ENCODE assay signal across 23 cellular contexts in the genomic region with DNA sequence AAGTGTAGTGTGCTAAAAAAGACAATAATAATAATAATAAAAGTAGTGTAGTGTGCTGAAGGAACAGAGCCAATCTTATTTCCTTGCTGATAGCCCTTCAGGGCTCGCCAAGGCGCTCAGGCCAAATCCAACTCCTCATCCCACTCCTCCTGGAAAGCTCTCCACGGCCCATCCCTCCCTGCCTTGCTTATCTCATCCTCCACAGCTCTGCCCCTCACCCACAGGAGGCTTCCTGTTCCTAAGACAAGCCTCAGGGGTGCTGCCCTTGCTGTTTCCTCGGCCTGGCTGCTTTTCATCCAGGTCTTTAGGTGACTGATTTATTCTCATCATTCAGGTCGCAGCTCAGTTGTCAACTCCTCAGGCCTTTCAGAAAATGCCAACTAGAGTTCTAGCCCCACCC. TPM values are rescaled to one million over a fixed set of nuclear protein-coding genes. Genes with fewer than 3 reads are reported as not detected.
DNase-seq lines count a peak whose midpoint lies in the region; ATAC-seq, FAIRE-seq and TF ChIP-seq lines count a peak whose summit lies in the region.
"Had no signal": no experiment of that assay in that cellular context is flagged by ENCODE, and none has a peak within 500 bp of the region (broad histone marks: within the 10 kb centered on the region; RNA-seq: fewer than 3 reads in every experiment).

No MANE protein-coding gene starts in this region.

- H3K36me3 ChIP-seq in right lobe of liver (peaks cover 0 to 84% (median 29%) of the 10 kb centered on the region in 4 donors), HepG2 (replicated peaks in 1 of 2; ENCODE audit: control insufficient read depth in 1 of 2, insufficient read depth in 2 of 2, low read length in 2 of 2) (peaks cover 47 to 87% of the 10 kb centered on the region in 2 experiments)
- H3K36me3 ChIP-seq in naive thymus-derived CD4-positive, alpha-beta T cell (ENCODE audit: control insufficient read depth in 2 of 3, insufficient read depth in 3 of 3, low read length in 3 of 3) = peaks cover 5 to 92% (median 17%) of the 10 kb centered on the region in 3 experiments

- TF ChIP-seq EP300 in HepG2 (IDR thresholded peaks at IDR 0.05; ENCODE audit: low read depth in 2 of 2, low read length in 2 of 2) (no peak), HepG2 (CRISPR knock-in tag; IDR thresholded peaks at IDR 0.05; ENCODE audit: borderline replicate concordance) (no peak)

- H3K9me3 Mint-ChIP-seq in immature natural killer cell = no peaks in the 10 kb centered on the region
- peaks cover 0 to 5% (median 0%) of the 10 kb centered on the region in 11 donors for H3K9me3 Mint-ChIP-seq in naive thymus-derived CD4-positive, alpha-beta T cell
- H3K9me3 Mint-ChIP-seq: activated CD4-positive, alpha-beta T cell treated with anti-CD3 and anti-CD28 coated beads, Interleukin-2, amount 10 ng/mL, durations not matched to agents 24 days and 14 days; activated T-helper 1 cell treated with anti-CD3 and anti-CD28 coated beads, Interleukin-12 subunit alpha, Interleukin-12 subunit beta, Interleukin-2, Interleukin-4 antibody, amounts not matched to agents 30 ng/mL and 10 ng/mL and 1 ng/mL, durations not matched to agents 14 hours and 24 hours and 36 hours; stimulated activated naive CD8-positive, alpha-beta T cell treated with anti-CD3 and anti-CD28 coated beads, Interleukin-15, amount 100 ng/mL, for 72 hours had no signal

- no peak overlapping the region for H3K27ac ChIP-seq in right lobe of liver
- no peak overlapping the region for H3K27ac ChIP-seq in HepG2 (ENCODE audit: extremely low read length, insufficient read depth, low read length)
- H3K27ac ChIP-seq in naive thymus-derived CD4-positive, alpha-beta T cell (ENCODE audit: low read depth, low read length) = no peak overlapping the region
- H3K27ac ChIP-seq: brain microvascular endothelial cell, tibial nerve had no signal

- DNase-seq in right lobe of liver (peak in 1 of 3 donors; percentile 38), HepG2 (ENCODE audit: low spot score) (no peak), amniotic epithelial cell (ENCODE audit: low read depth) (peak; percentile 27), immature natural killer cell (no peak), pons (ENCODE audit: low spot score) (no peak), NCI-H510A (lab: John Stamatoyannopoulos, UW) (no peak)
- DNase-seq in naive thymus-derived CD4-positive, alpha-beta T cell = no peak
- DNase-seq: activated CD4-positive, alpha-beta T cell treated with anti-CD3 and anti-CD28 coated beads, Interleukin-2, amount 10 ng/mL, durations not matched to agents 24 days and 14 days; brain microvascular endothelial cell; cortex of kidney; EL; naive B cell; NCI-H1048; NCI-H1694 treated with DMSO at 0.1 percent for 48 hours; NCI-H2171; NCI-H524 treated with DMSO at 0.1 percent for 48 hours; stimulated activated naive CD8-positive, alpha-beta T cell treated with anti-CD3 and anti-CD28 coated beads, Interleukin-15, amount 100 ng/mL, for 72 hours had no signal

- no peak for FAIRE-seq in HepG2 (lab: Jason Lieb, UNC)
- FAIRE-seq: D721Med had no signal

- H3K4me3 Mint-ChIP-seq in immature natural killer cell = peak overlapping the region; percentile 10 to 69 (median 25)
- no peak overlapping the region for H3K4me3 Mint-ChIP-seq in naive thymus-derived CD4-positive, alpha-beta T cell
- H3K4me3 Mint-ChIP-seq: activated CD4-positive, alpha-beta T cell treated with anti-CD3 and anti-CD28 coated beads, Interleukin-2, amount 10 ng/mL, durations not matched to agents 24 days and 14 days; activated T-helper 1 cell treated with anti-CD3 and anti-CD28 coated beads, Interleukin-12 subunit alpha, Interleukin-12 subunit beta, Interleukin-2, Interleukin-4 antibody, amounts not matched to agents 30 ng/mL and 10 ng/mL and 1 ng/mL, durations not matched to agents 14 hours and 24 hours and 36 hours; CD14-positive monocyte; naive B cell; stimulated activated naive CD8-positive, alpha-beta T cell treated with anti-CD3 and anti-CD28 coated beads, Interleukin-15, amount 100 ng/mL, for 72 hours had no signal

- intact Hi-C loops in right lobe of liver (cut with DNase I) (no loop called here), HepG2 (cut with micrococcal nuclease; ENCODE audit: unreplicated experiment) (no loop called here)
- intact Hi-C loops in naive thymus-derived CD4-positive, alpha-beta T cell (cut with micrococcal nuclease) = no loop called here

- H2AFZ ChIP-seq in HepG2 (ENCODE audit: low read length) = no peak overlapping the region

- POLR2A ChIA-PET in HepG2 (lab: Yijun Ruan, JAX) = no interaction called here
- POLR2A ChIA-PET in naive thymus-derived CD4-positive, alpha-beta T cell (lab: Charles Lee) = no interaction called here

- in situ Hi-C loops in HepG2 (cut with HindIII; ENCODE audit: extremely low pct_ligation_motif_present, low pct_unique_long_range_greater_than_20kb) = no loop called here

- TF ChIP-seq CTCF in right lobe of liver (IDR thresholded peaks at IDR 0.05) = no peak
- no peak for TF ChIP-seq CTCF in HepG2 (CRISPR knock-in tag; IDR thresholded peaks at IDR 0.05)

- TF ChIP-seq POLR2A in right lobe of liver (IDR thresholded peaks at IDR 0.05) (no peak), HepG2 (IDR thresholded peaks at IDR 0.05; ENCODE audit: insufficient read depth in 1 of 2, low read depth in 2 of 2, low read length in 2 of 2) (no peak)

- H4K20me1 ChIP-seq in HepG2 (ENCODE audit: insufficient read depth, low read length) = no peaks in the 10 kb centered on the region

- CTCF ChIA-PET in HepG2 (lab: Yijun Ruan, JAX; ENCODE audit: low intra/inter-chr PET ratio, low total read pairs) = no interaction called here
- CTCF ChIA-PET in naive thymus-derived CD4-positive, alpha-beta T cell (lab: Charles Lee) = no interaction called here

- H3K27me3 ChIP-seq in right lobe of liver (no peaks in the 10 kb centered on the region), HepG2 (ENCODE audit: control insufficient read depth in 1 of 2, insufficient read depth in 2 of 2, low read length in 2 of 2) (no peaks in the 10 kb centered on the region)
- no peaks in the 10 kb centered on the region for H3K27me3 ChIP-seq in naive thymus-derived CD4-positive, alpha-beta T cell (ENCODE audit: control insufficient read depth in 2 of 2, insufficient read depth in 2 of 2, low read length in 2 of 2)
- H3K27me3 ChIP-seq: brain microvascular endothelial cell, tibial nerve had no signal

- H3K9me3 ChIP-seq in right lobe of liver = no peaks in the 10 kb centered on the region
- no peaks in the 10 kb centered on the region for H3K9me3 ChIP-seq in HepG2 (ENCODE audit: low read length)
- peaks cover 0 to 4% (median 0%) of the 10 kb centered on the region in 3 experiments for H3K9me3 ChIP-seq in naive thymus-derived CD4-positive, alpha-beta T cell (ENCODE audit: control insufficient read depth in 2 of 3, low read length in 3 of 3)
- H3K9me3 ChIP-seq: HAP-1, tibial nerve had no signal

- no TSS peak for BruUV-seq in HepG2 (replicated peaks; lab: Mats Ljungman, UMichigan)

- no peaks in the 10 kb centered on the region for H3K79me2 ChIP-seq in HepG2 (ENCODE audit: insufficient read depth, low read length)

- H3K4me3 ChIP-seq in right lobe of liver (no peak overlapping the region), HepG2 (replicated peaks in 1 of 3; ENCODE audit: insufficient read depth in 1 of 3, low read depth in 2 of 3, low read length in 3 of 3) (no peak overlapping the region)
- H3K4me3 ChIP-seq in naive thymus-derived CD4-positive, alpha-beta T cell (ENCODE audit: low read length) = no peak overlapping the region
- H3K4me3 ChIP-seq: HAP-1, tibial nerve had no signal

- no peak overlapping the region for H3K4me2 ChIP-seq in HepG2 (ENCODE audit: low read depth, low read length)

- H3K4me1 ChIP-seq in right lobe of liver (no peaks in the 10 kb centered on the region), HepG2 (ENCODE audit: insufficient read depth, low read length) (no peaks in the 10 kb centered on the region)
- no peaks in the 10 kb centered on the region for H3K4me1 ChIP-seq in naive thymus-derived CD4-positive, alpha-beta T cell (ENCODE audit: control insufficient read depth in 2 of 2, insufficient read depth in 2 of 2, low read length in 2 of 2)
- H3K4me1 ChIP-seq: HAP-1 had no signal

- no peak for TF ChIP-seq RAD21 in HepG2 (CRISPR knock-in tag; IDR thresholded peaks at IDR 0.05)

- no peak overlapping the region for H3K9ac ChIP-seq in HepG2 (ENCODE audit: insufficient read depth, low read depth, low read length)

- peaks cover 30% of the 10 kb centered on the region in 2 donors for H3K4me1 Mint-ChIP-seq in immature natural killer cell
- peaks cover 0 to 16% (median 8%) of the 10 kb centered on the region in 7 donors for H3K4me1 Mint-ChIP-seq in naive thymus-derived CD4-positive, alpha-beta T cell
- H3K4me1 Mint-ChIP-seq: CD14-positive monocyte had no signal

- H3K36me3 Mint-ChIP-seq in immature natural killer cell = peaks cover 50 to 78% (median 63%) of the 10 kb centered on the region in 3 donors
- H3K36me3 Mint-ChIP-seq in naive thymus-derived CD4-positive, alpha-beta T cell = peaks cover 32 to 82% (median 55%) of the 10 kb centered on the region in 5 donors

- 50% methylated on average over 4 of the region's 5 CpGs for WGBS in right lobe of liver (ENCODE audit: insufficient coverage, low coverage, low lambda C conversion rate, missing lambda C conversion rate)
- WGBS in HepG2 (ENCODE audit: low lambda C conversion rate) = over 99% methylated on average over 5 of the region's 5 CpGs

- peak overlapping the region; percentile 82 to 86 (median 84) for H3K27ac Mint-ChIP-seq in immature natural killer cell
- peak overlapping the region in 1 of 9 donors; percentile 36 for H3K27ac Mint-ChIP-seq in naive thymus-derived CD4-positive, alpha-beta T cell
- H3K27ac Mint-ChIP-seq: activated CD4-positive, alpha-beta T cell treated with anti-CD3 and anti-CD28 coated beads, Interleukin-2, amount 10 ng/mL, durations not matched to agents 24 days and 14 days; activated T-helper 1 cell treated with anti-CD3 and anti-CD28 coated beads, Interleukin-12 subunit alpha, Interleukin-12 subunit beta, Interleukin-2, Interleukin-4 antibody, amounts not matched to agents 30 ng/mL and 10 ng/mL and 1 ng/mL, durations not matched to agents 14 hours and 24 hours and 36 hours had no signal

- peaks cover 0 to 3% (median 2%) of the 10 kb centered on the region in 3 donors for H3K27me3 Mint-ChIP-seq in immature natural killer cell (ENCODE audit: low read depth in 3 of 3)
- no peaks in the 10 kb centered on the region for H3K27me3 Mint-ChIP-seq in naive thymus-derived CD4-positive, alpha-beta T cell
- H3K27me3 Mint-ChIP-seq: activated CD4-positive, alpha-beta T cell treated with anti-CD3 and anti-CD28 coated beads, Interleukin-2, amount 10 ng/mL, durations not matched to agents 24 days and 14 days; naive B cell; stimulated activated naive CD8-positive, alpha-beta T cell treated with anti-CD3 and anti-CD28 coated beads, Interleukin-15, amount 100 ng/mL, for 72 hours had no signal

- ATAC-seq in right lobe of liver (peak; percentile 59 to 89 (median 74)), HepG2 (no peak)
- ATAC-seq in naive thymus-derived CD4-positive, alpha-beta T cell = no peak
- ATAC-seq: Panc1 had no signal

RNA-seq across cellular contexts. Expression of a gene that starts 11.2 kb away (rescaled TPM):
- 10 to 100 TPM; 25.3 to 53.3 (median 26.9) TPM for total RNA-seq in right lobe of liver
- total RNA-seq in HepG2 (2016; rRNA removed; fragmentation: Illumina TruSeq; extraction: Trizol) = 44.9 and 72.7 TPM in 2 replicates
- total RNA-seq in HepG2 (2016; cell fraction: cytosol; rRNA removed; fragmentation: Illumina TruSeq; extraction: Trizol; ENCODE audit: low read depth) = 15.7 and 16.0 TPM in 2 replicates
- 34.4 and 74.8 TPM in 2 replicates for total RNA-seq in HepG2 (2016; cell fraction: insoluble cytoplasmic fraction; rRNA removed; fragmentation: Illumina TruSeq; extraction: Trizol)
- 23.3 and 26.6 TPM in 2 replicates for total RNA-seq in HepG2 (2016; cell fraction: membrane; rRNA removed; fragmentation: Illumina TruSeq; extraction: Trizol)
- total RNA-seq in HepG2 (2016; cell fraction: nucleus; rRNA removed; fragmentation: Illumina TruSeq; extraction: Trizol) = 94.4 and 99.1 TPM in 2 replicates
- polyA plus RNA-seq in HepG2 (2011; rRNA removed) = 29.2 and 36.7 TPM in 2 replicates
- polyA plus RNA-seq in HepG2 (2011; cell fraction: cytosol; rRNA removed) = 23.4 and 32.3 TPM in 2 replicates
- 116 and 121 TPM in 2 replicates for polyA plus RNA-seq in HepG2 (2011; cell fraction: nucleus; rRNA removed)
- polyA plus RNA-seq in HepG2 (2012) = 36.5 and 37.3 TPM in 2 replicates
- polyA plus RNA-seq in HepG2 (2016; cell fraction: cytosol; fragmentation: Illumina TruSeq; extraction: Trizol; ENCODE audit: low read depth) = 7.7 TPM in 2 replicates
- polyA plus RNA-seq in HepG2 (2016; cell fraction: insoluble cytoplasmic fraction; fragmentation: Illumina TruSeq; extraction: Trizol; ENCODE audit: low read depth) = 36.4 and 43.1 TPM in 2 replicates
- 12.2 and 12.6 TPM in 2 replicates for polyA plus RNA-seq in HepG2 (2016; cell fraction: membrane; fragmentation: Illumina TruSeq; extraction: Trizol; ENCODE audit: low read depth)
- 147 and 157 TPM in 2 replicates for polyA plus RNA-seq in HepG2 (2016; cell fraction: nucleus; fragmentation: Illumina TruSeq; extraction: Trizol; ENCODE audit: insufficient read depth, low read depth)
- 64.4 and 114 TPM in 2 replicates for polyA minus RNA-seq in HepG2 (2011; rRNA and poly(A)+ RNA removed; ENCODE audit: low replicate concordance)
- 73.8 and 74.4 TPM in 2 replicates for polyA minus RNA-seq in HepG2 (2011; cell fraction: cytosol; rRNA and poly(A)+ RNA removed)
- 75.6 and 96.5 TPM in 2 replicates for polyA minus RNA-seq in HepG2 (2011; cell fraction: nucleus; rRNA and poly(A)+ RNA removed)
- polyA plus RNA-seq in immature natural killer cell = 100 to 1,000 TPM in 1 of 3 donors, 10 to 100 TPM in 2; 73.7 to 107 (median 97.6) TPM
- total RNA-seq in naive thymus-derived CD4-positive, alpha-beta T cell = 10 to 100 TPM; 51.8 to 60.0 (median 52.6) TPM
- polyA plus RNA-seq in naive thymus-derived CD4-positive, alpha-beta T cell = 10 to 100 TPM; 19.0 to 38.3 TPM

RNA-seq across cellular contexts. Expression of a gene that starts 11.4 kb away (rescaled TPM):
- total RNA-seq in right lobe of liver (10 to 100 TPM in 1 of 6 experiments, 1 to 10 TPM in 5; 6.1 to 10.2 (median 7.6) TPM), HepG2 (2016; rRNA removed; fragmentation: Illumina TruSeq; extraction: Trizol) (11.8 and 12.0 TPM in 2 replicates)
- total RNA-seq in HepG2 (2016; cell fraction: cytosol; rRNA removed; fragmentation: Illumina TruSeq; extraction: Trizol; ENCODE audit: low read depth) = 1.4 and 2.9 TPM in 2 replicates
- total RNA-seq in HepG2 (2016; cell fraction: insoluble cytoplasmic fraction; rRNA removed; fragmentation: Illumina TruSeq; extraction: Trizol) = 11.9 and 13.3 TPM in 2 replicates
- 3.3 and 4.4 TPM in 2 replicates for total RNA-seq in HepG2 (2016; cell fraction: membrane; rRNA removed; fragmentation: Illumina TruSeq; extraction: Trizol)
- total RNA-seq in HepG2 (2016; cell fraction: nucleus; rRNA removed; fragmentation: Illumina TruSeq; extraction: Trizol) = 19.2 and 23.9 TPM in 2 replicates
- polyA plus RNA-seq in HepG2 (2011; rRNA removed) (9.7 and 13.1 TPM in 2 replicates), immature natural killer cell (1 to 10 TPM in 2 of 3 donors, not detected in 1; 1.7 to 7.2 TPM)
- 4.9 and 5.9 TPM in 2 replicates for polyA plus RNA-seq in HepG2 (2011; cell fraction: cytosol; rRNA removed)
- polyA plus RNA-seq in HepG2 (2011; cell fraction: nucleus; rRNA removed) = 69.4 and 79.1 TPM in 2 replicates
- 7.3 and 9.1 TPM in 2 replicates for polyA plus RNA-seq in HepG2 (2012)
- polyA plus RNA-seq in HepG2 (2016; cell fraction: cytosol; fragmentation: Illumina TruSeq; extraction: Trizol; ENCODE audit: low read depth) = 0.67 and 0.72 TPM in 2 replicates
- polyA plus RNA-seq in HepG2 (2016; cell fraction: insoluble cytoplasmic fraction; fragmentation: Illumina TruSeq; extraction: Trizol; ENCODE audit: low read depth) = 5.8 and 8.3 TPM in 2 replicates
- 0.84 and 1.0 TPM in 2 replicates for polyA plus RNA-seq in HepG2 (2016; cell fraction: membrane; fragmentation: Illumina TruSeq; extraction: Trizol; ENCODE audit: low read depth)
- 26.4 and 32.6 TPM in 2 replicates for polyA plus RNA-seq in HepG2 (2016; cell fraction: nucleus; fragmentation: Illumina TruSeq; extraction: Trizol; ENCODE audit: insufficient read depth, low read depth)
- 14.8 and 27.4 TPM in 2 replicates for polyA minus RNA-seq in HepG2 (2011; rRNA and poly(A)+ RNA removed; ENCODE audit: low replicate concordance)
- polyA minus RNA-seq in HepG2 (2011; cell fraction: cytosol; rRNA and poly(A)+ RNA removed) = 5.6 and 7.6 TPM in 2 replicates
- 46.9 and 47.9 TPM in 2 replicates for polyA minus RNA-seq in HepG2 (2011; cell fraction: nucleus; rRNA and poly(A)+ RNA removed)
- total RNA-seq in naive thymus-derived CD4-positive, alpha-beta T cell = 10 to 100 TPM; 18.7 to 39.0 (median 21.3) TPM
- polyA plus RNA-seq in naive thymus-derived CD4-positive, alpha-beta T cell = 1 to 10 TPM; 5.7 to 5.9 TPM

Comparison
In these comparisons a context has a peak if more than half of its experiments do, and no peak if none do; other contexts are left out.
1. ATAC-seq: peak in right lobe of liver (4 of 4); none in HepG2 (single experiment) and naive thymus-derived CD4-positive, alpha-beta T cell (single experiment).
2. H3K4me3 Mint-ChIP-seq: peak in immature natural killer cell (5 of 5); none in naive thymus-derived CD4-positive, alpha-beta T cell (0 of 10).